ENCODE assay signal across 18 cellular contexts in the genomic region with DNA sequence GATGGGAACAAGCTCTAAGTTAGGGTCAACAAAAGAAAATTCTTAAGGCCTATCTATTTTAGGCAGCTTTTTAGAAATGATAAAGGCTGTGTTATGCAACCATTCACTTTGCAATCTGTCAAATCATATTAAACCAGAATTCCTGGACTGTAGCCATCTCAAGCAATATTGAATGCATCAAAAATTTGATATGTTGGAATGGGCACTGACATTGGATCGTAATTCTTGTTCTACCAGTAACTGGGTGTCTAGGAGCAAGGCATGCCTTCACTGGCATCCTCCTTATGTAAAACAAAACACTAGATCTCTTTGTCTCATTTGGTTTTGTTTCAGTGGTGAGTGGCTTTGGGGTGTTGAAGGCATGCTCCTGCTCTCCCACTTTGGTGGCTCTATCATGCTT.
DNase-seq lines count a peak whose midpoint lies in the region; ATAC-seq and TF ChIP-seq lines count a peak whose summit lies in the region.
"Had no signal": no experiment of that assay in that cellular context is flagged by ENCODE, and none has a peak within 500 bp of the region (broad histone marks: within the 10 kb centered on the region; RNA-seq: fewer than 3 reads in every experiment).

No MANE protein-coding gene starts in this region.

- peaks cover 72% of the 10 kb centered on the region for H3K4me1 Mint-ChIP-seq in activated CD4-positive, alpha-beta T cell treated with anti-CD3 and anti-CD28 coated beads for 36 hours
- peaks cover 7% of the 10 kb centered on the region for H3K4me1 Mint-ChIP-seq in Calu3 (ENCODE audit: low read depth, unreplicated experiment)

- H3K4me3 Mint-ChIP-seq in activated CD4-positive, alpha-beta T cell treated with anti-CD3 and anti-CD28 coated beads for 36 hours = no peak overlapping the region
- H3K4me3 Mint-ChIP-seq in Calu3 (ENCODE audit: low read depth, unreplicated experiment) = no peak overlapping the region
- H3K4me3 Mint-ChIP-seq: central memory CD8-positive, alpha-beta T cell had no signal

- BruUV-seq in Calu3 (replicated peaks; lab: Mats Ljungman, UMichigan) = no TSS peak

- ATAC-seq in activated CD4-positive, alpha-beta T cell treated with anti-CD3 and anti-CD28 coated beads for 36 hours = no peak
- ATAC-seq in esophagus mucosa = peak; percentile 76
- ATAC-seq in HG02852 (IDR thresholded peaks at IDR 0.05; ENCODE audit: unreplicated experiment) = no peak
- ATAC-seq: Right ventricle myocardium inferior, upper lobe of right lung had no signal

- intact Hi-C loops in activated CD4-positive, alpha-beta T cell treated with anti-CD3 and anti-CD28 coated beads for 36 hours (cut with DNase I, micrococcal nuclease) = loop anchor here in 1 of 2 experiments (5.0 kb wide), 1 partner anchor 1179 kb away; no protein-coding TSS in a partner anchor
- intact Hi-C loops in spleen (cut with DNase I; ENCODE audit: low total_unique reads) = no loop called here
- intact Hi-C loops in Calu3 (cut with micrococcal nuclease; ENCODE audit: unreplicated experiment) = loop anchor here (5.0 kb wide), 1 partner anchor 69 kb away; no protein-coding TSS in a partner anchor

- H3K36me3 Mint-ChIP-seq in activated CD4-positive, alpha-beta T cell treated with anti-CD3 and anti-CD28 coated beads for 36 hours (ENCODE audit: low read depth) = peaks cover 30% of the 10 kb centered on the region
- peaks cover 4% of the 10 kb centered on the region for H3K36me3 Mint-ChIP-seq in Calu3 (ENCODE audit: insufficient read depth, unreplicated experiment)

- no peak overlapping the region for H3K4me3 ChIP-seq in spleen
- H3K4me3 ChIP-seq: upper lobe of right lung had no signal

- H3K36me3 ChIP-seq in spleen = no peaks in the 10 kb centered on the region
- H3K36me3 ChIP-seq: upper lobe of right lung had no signal

- H3K27ac ChIP-seq in spleen = peak overlapping the region in 5 of 8 donors; percentile 24 to 33 (median 30)
- H3K27ac ChIP-seq: upper lobe of right lung had no signal

- H3K27ac Mint-ChIP-seq in activated CD4-positive, alpha-beta T cell treated with anti-CD3 and anti-CD28 coated beads for 36 hours = peak overlapping the region; percentile 40
- H3K27ac Mint-ChIP-seq in Calu3 (ENCODE audit: unreplicated experiment) = no peak overlapping the region

- TF ChIP-seq POLR2A in spleen (IDR thresholded peaks at IDR 0.05) = no peak

- 65 to 83% (median 78%) methylated on average over 1 of the region's 1 CpG for WGBS in spleen, 5 donors

- no peaks in the 10 kb centered on the region for H3K9me3 Mint-ChIP-seq in activated CD4-positive, alpha-beta T cell treated with anti-CD3 and anti-CD28 coated beads for 36 hours (ENCODE audit: low read depth)
- H3K9me3 Mint-ChIP-seq in Calu3 (ENCODE audit: low read depth, unreplicated experiment) = no peaks in the 10 kb centered on the region
- H3K9me3 Mint-ChIP-seq: central memory CD8-positive, alpha-beta T cell had no signal

- H3K27me3 ChIP-seq in spleen (replicated peaks in 1 of 7) = no peaks in the 10 kb centered on the region
- H3K27me3 ChIP-seq: upper lobe of right lung had no signal

- POLR2A ChIA-PET in activated CD4-positive, alpha-beta T cell treated with anti-CD3 and anti-CD28 coated beads for 36 hours (lab: Charles Lee) = interaction anchor here (0.6 kb wide), 1 partner anchor 144 kb away, joined by 3 read pairs; no protein-coding TSS in a partner anchor

- no peak for DNase-seq in activated CD4-positive, alpha-beta T cell treated with anti-CD3 and anti-CD28 coated beads for 36 hours
- DNase-seq in activated CD4-positive, alpha-beta T cell treated with anti-CD3 and anti-CD28 coated beads for 48 hours = no peak
- DNase-seq in NCI-H1694 treated with DMSO at 0.1 percent for 48 hours (lab: John Stamatoyannopoulos, UW) (peak; percentile 64), spleen (no peak), putamen (ENCODE audit: low spot score) (no peak), Calu3 (no peak)
- DNase-seq: activated CD4-positive, alpha-beta T cell treated with anti-CD3 and anti-CD28 coated beads for 4 hours; activated T-cell treated with anti-CD3 and anti-CD28 coated beads, Interleukin-2, amount 50 U/mL, for 48 hours; amygdala; effector CD4-positive, alpha-beta T cell; hypothalamus; NCI-H1417; NCI-H345; upper lobe of right lung had no signal

- CTCF ChIA-PET in activated CD4-positive, alpha-beta T cell treated with anti-CD3 and anti-CD28 coated beads for 36 hours (lab: Charles Lee) = interaction anchor here (0.6 to 1.1 kb wide), 3 partner anchors 31 to 1712 kb away, joined by 3 to 4 read pairs (median 3); no protein-coding TSS in a partner anchor
- CTCF ChIA-PET in Calu3 (lab: Charles Lee) = no interaction called here

- no peak for TF ChIP-seq CTCF in spleen (IDR thresholded peaks at IDR 0.05 in 8 of 11, conservative IDR thresholded peaks at IDR 0.05 in 3 of 11)
- TF ChIP-seq CTCF in Calu3 (IDR thresholded peaks at IDR 0.05; ENCODE audit: unreplicated experiment) = no peak

- no peaks in the 10 kb centered on the region for H3K27me3 Mint-ChIP-seq in activated CD4-positive, alpha-beta T cell treated with anti-CD3 and anti-CD28 coated beads for 36 hours
- no peaks in the 10 kb centered on the region for H3K27me3 Mint-ChIP-seq in Calu3 (ENCODE audit: unreplicated experiment)
- H3K27me3 Mint-ChIP-seq: central memory CD8-positive, alpha-beta T cell had no signal

- peaks cover 18 to 69% (median 43%) of the 10 kb centered on the region in 6 donors for H3K4me1 ChIP-seq in spleen

- H3K9me3 ChIP-seq in spleen = no peaks in the 10 kb centered on the region
- H3K9me3 ChIP-seq: upper lobe of right lung had no signal
